In genomic region chr3:42028474-42028873, GRCh38 we compare ENCODE assay signal across 22 cellular contexts.
DNase-seq lines count a peak whose midpoint lies in the region; ATAC-seq and TF ChIP-seq lines count a peak whose summit lies in the region.
"Had no signal": no experiment of that assay in that cellular context is flagged by ENCODE, and none has a peak within 500 bp of the region (broad histone marks: within the 10 kb centered on the region; RNA-seq: fewer than 3 reads in every experiment).

No MANE protein-coding gene starts in this region.

- peaks cover 45% of the 10 kb centered on the region for H3K4me1 ChIP-seq in GM23338 (ENCODE audit: insufficient read depth)

- peaks cover 10% of the 10 kb centered on the region for H3K27me3 Mint-ChIP-seq in GM23338 (ENCODE audit: insufficient read depth, low read depth, poor library complexity)
- no peaks in the 10 kb centered on the region for H3K27me3 Mint-ChIP-seq in activated B cell treated with CpG ODN at 0.5 μM for 24 hours
- no peaks in the 10 kb centered on the region for H3K27me3 Mint-ChIP-seq in memory B cell
- H3K27me3 Mint-ChIP-seq in progenitor cell of endocrine pancreas = no peaks in the 10 kb centered on the region
- H3K27me3 Mint-ChIP-seq: activated naive CD4-positive, alpha-beta T cell treated with anti-CD3 and anti-CD28 coated beads, Interleukin-2, amount 50 U/mL, for 24 hours had no signal

- CTCF ChIA-PET in activated B cell treated with CpG ODN at 0.5 μM for 24 hours (lab: Charles Lee) = no interaction called here

- H3K4me2 ChIP-seq in GM23338 = no peak overlapping the region

- H3F3A ChIP-seq in GM23338 (replicated peaks; ENCODE audit: low read depth) = no peaks in the 10 kb centered on the region

- peaks cover 52% of the 10 kb centered on the region for H3K79me2 ChIP-seq in GM23338 (replicated peaks; ENCODE audit: insufficient read depth)

- no peaks in the 10 kb centered on the region for H3K36me3 ChIP-seq in GM23338 (ENCODE audit: insufficient read depth)
- H3K36me3 ChIP-seq: cardiac muscle cell, gastroesophageal sphincter, tibial nerve had no signal

- POLR2A ChIA-PET in activated B cell treated with CpG ODN at 0.5 μM for 24 hours (lab: Charles Lee) = no interaction called here

- H3K4me1 Mint-ChIP-seq in GM23338 = peaks cover 52% of the 10 kb centered on the region
- H3K4me1 Mint-ChIP-seq in activated B cell treated with CpG ODN at 0.5 μM for 24 hours = peaks cover 77% of the 10 kb centered on the region
- H3K4me1 Mint-ChIP-seq in memory B cell = peaks cover 41% of the 10 kb centered on the region
- peaks cover 37% of the 10 kb centered on the region for H3K4me1 Mint-ChIP-seq in progenitor cell of endocrine pancreas (ENCODE audit: low read depth)

- TF ChIP-seq CTCF in GM23338 (conservative IDR thresholded peaks at IDR 0.05; ENCODE audit: low read depth in 2 of 2) = no peak
- no peak for TF ChIP-seq CTCF in activated B cell treated with CpG ODN at 0.5 μM for 24 hours (IDR thresholded peaks at IDR 0.05)
- TF ChIP-seq CTCF in progenitor cell of endocrine pancreas (IDR thresholded peaks at IDR 0.05; ENCODE audit: unreplicated experiment) = no peak
- TF ChIP-seq CTCF in GM13977 (IDR thresholded peaks at IDR 0.05; ENCODE audit: extremely low read depth, insufficient read depth, missing control alignments) = no peak

- H3K27me3 ChIP-seq in GM23338 (ENCODE audit: insufficient read depth) = no peaks in the 10 kb centered on the region
- H3K27me3 ChIP-seq: cardiac muscle cell, gastroesophageal sphincter, tibial nerve had no signal

- H4K20me1 ChIP-seq in GM23338 (replicated peaks; ENCODE audit: insufficient read depth) = no peaks in the 10 kb centered on the region

- H3K27ac Mint-ChIP-seq in GM23338 = peak overlapping the region; percentile 20; the same call in 1 of the 2 replicates
- peak overlapping the region; percentile 20 for H3K27ac Mint-ChIP-seq in activated B cell treated with CpG ODN at 0.5 μM for 24 hours
- peak overlapping the region; percentile 15 for H3K27ac Mint-ChIP-seq in memory B cell
- peak overlapping the region; percentile 62 for H3K27ac Mint-ChIP-seq in progenitor cell of endocrine pancreas
- H3K27ac Mint-ChIP-seq: activated naive CD4-positive, alpha-beta T cell treated with anti-CD3 and anti-CD28 coated beads, Interleukin-2, amount 50 U/mL, for 24 hours had no signal

- H3K9me3 Mint-ChIP-seq in GM23338 (peaks cover 7% of the 10 kb centered on the region; the same call in 2 of the 3 replicates), activated B cell treated with CpG ODN at 0.5 μM for 24 hours (no peaks in the 10 kb centered on the region), memory B cell (peaks cover 3% of the 10 kb centered on the region), progenitor cell of endocrine pancreas (ENCODE audit: low read depth) (peaks cover 6% of the 10 kb centered on the region)

- DNase-seq in GM23338 (ENCODE audit: low spot score) (no peak), activated B cell treated with CpG ODN at 0.5 μM for 24 hours (no peak), memory B cell (ENCODE audit: low spot score in 2 of 2) (no peak), progenitor cell of endocrine pancreas (ENCODE audit: low spot score, unreplicated experiment) (no peak), NCI-H82 (lab: John Stamatoyannopoulos, UW) (no peak), GM13977 (ENCODE audit: low spot score) (no peak), middle frontal gyrus (ENCODE audit: extremely low spot score, low spot score) (no peak)
- DNase-seq: activated CD4-positive, alpha-beta T cell treated with anti-CD3 and anti-CD28 coated beads, Interleukin-2, amount 50 U/mL, for 4 hours; anterior cingulate cortex; C1 segment of cervical spinal cord; Caco-2; DMS79; GDM1; HCEC 1CT; NCI-H1417 treated with DMSO at 0.1 percent for 48 hours; NCI-H748 treated with DMSO at 0.1 percent for 48 hours; stimulated activated CD4-positive, alpha-beta T cell treated with anti-CD3 and anti-CD28 coated beads, Interleukin-2, amount 100 ng/mL, for 24 hours; T-helper 1 cell had no signal

- H3K36me3 Mint-ChIP-seq in GM23338 (ENCODE audit: low read depth) = 0 out of 3 replicates have a peak, but pooled peaks cover 8% of the 10 kb centered on the region
- peaks cover 18% of the 10 kb centered on the region for H3K36me3 Mint-ChIP-seq in activated B cell treated with CpG ODN at 0.5 μM for 24 hours (ENCODE audit: low read depth)
- H3K36me3 Mint-ChIP-seq in memory B cell = peaks cover 6% of the 10 kb centered on the region
- H3K36me3 Mint-ChIP-seq in progenitor cell of endocrine pancreas (ENCODE audit: insufficient read depth) = peaks cover 5% of the 10 kb centered on the region

- no peak overlapping the region for H2AFZ ChIP-seq in GM23338

- in situ Hi-C loops in GM13977 (cut with MboI; ENCODE audit: low pct_unique_long_range_greater_than_20kb, low sequenced_read_pairs, unreplicated experiment) = no loop called here

- H3K27ac ChIP-seq in GM23338 (ENCODE audit: low read depth) = peak overlapping the region; percentile 27; the same call in 1 of the 2 replicates
- H3K27ac ChIP-seq: cardiac muscle cell, tibial nerve had no signal

- H3K4me3 Mint-ChIP-seq in GM23338 (no peak overlapping the region), activated B cell treated with CpG ODN at 0.5 μM for 24 hours (no peak overlapping the region), memory B cell (no peak overlapping the region), progenitor cell of endocrine pancreas (ENCODE audit: low read depth) (no peak overlapping the region)
- H3K4me3 Mint-ChIP-seq: activated naive CD4-positive, alpha-beta T cell treated with anti-CD3 and anti-CD28 coated beads, Interleukin-2, amount 50 U/mL, for 24 hours had no signal

- H3K9me2 ChIP-seq in GM23338 (ENCODE audit: insufficient read depth) = no peaks in the 10 kb centered on the region

- ATAC-seq in GM23338 (no peak), activated B cell treated with CpG ODN at 0.5 μM for 24 hours (ENCODE audit: low read depth) (no peak), memory B cell (ENCODE audit: low read depth) (no peak)
- ATAC-seq: gastroesophageal sphincter had no signal

- intact Hi-C loops in activated B cell treated with CpG ODN at 0.5 μM for 24 hours (cut with micrococcal nuclease) = no loop called here

- no peak overlapping the region for H3K4me3 ChIP-seq in GM23338
- H3K4me3 ChIP-seq: cardiac muscle cell, gastroesophageal sphincter, tibial nerve had no signal

TF ChIP-seq in GM23338, 12 proteins besides CTCF, POLR2A, EP300 and RAD21 (continues in another document):
- TF ChIP-seq REST (IDR thresholded peaks at IDR 0.05; ENCODE audit: unreplicated experiment) = no peak
- TF ChIP-seq ZNF114 (CRISPR knock-in tag; IDR thresholded peaks at IDR 0.05) = no peak
- no peak for TF ChIP-seq STAT1 (IDR thresholded peaks at IDR 0.05; ENCODE audit: unreplicated experiment)
- no peak for TF ChIP-seq EZH2phosphoT487 (IDR thresholded peaks at IDR 0.05; ENCODE audit: unreplicated experiment)
- no peak for TF ChIP-seq CREB1 (CRISPR knock-in tag; IDR thresholded peaks at IDR 0.05; ENCODE audit: low read depth)
- TF ChIP-seq JUNB (IDR thresholded peaks at IDR 0.05; ENCODE audit: unreplicated experiment) = no peak
- TF ChIP-seq, protein P1, sequence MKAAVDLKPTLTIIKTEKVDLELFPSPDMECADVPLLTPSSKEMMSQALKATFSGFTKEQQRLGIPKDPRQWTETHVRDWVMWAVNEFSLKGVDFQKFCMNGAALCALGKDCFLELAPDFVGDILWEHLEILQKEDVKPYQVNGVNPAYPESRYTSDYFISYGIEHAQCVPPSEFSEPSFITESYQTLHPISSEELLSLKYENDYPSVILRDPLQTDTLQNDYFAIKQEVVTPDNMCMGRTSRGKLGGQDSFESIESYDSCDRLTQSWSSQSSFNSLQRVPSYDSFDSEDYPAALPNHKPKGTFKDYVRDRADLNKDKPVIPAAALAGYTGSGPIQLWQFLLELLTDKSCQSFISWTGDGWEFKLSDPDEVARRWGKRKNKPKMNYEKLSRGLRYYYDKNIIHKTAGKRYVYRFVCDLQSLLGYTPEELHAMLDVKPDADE (IDR thresholded peaks at IDR 0.05) = no peak
- TF ChIP-seq NANOG (IDR thresholded peaks at IDR 0.05; ENCODE audit: borderline replicate concordance) = no peak
- TF ChIP-seq ZNF331 (CRISPR knock-in tag; IDR thresholded peaks at IDR 0.05; ENCODE audit: low read depth) = no peak
- no peak for TF ChIP-seq EZH2 (IDR thresholded peaks at IDR 0.05; ENCODE audit: low read depth, unreplicated experiment)
- TF ChIP-seq POLR2AphosphoS5 (IDR thresholded peaks at IDR 0.05; ENCODE audit: low read depth) = no peak
